Comparison of ENCODE assay signal across 8 cellular contexts in genomic region chr1:206864939-206865671, GRCh38. TPM values are rescaled to one million over a fixed set of nuclear protein-coding genes. Genes with fewer than 3 reads are reported as not detected.
DNase-seq lines count a peak whose midpoint lies in the region; ATAC-seq and TF ChIP-seq lines count a peak whose summit lies in the region.

A gene with protein sequence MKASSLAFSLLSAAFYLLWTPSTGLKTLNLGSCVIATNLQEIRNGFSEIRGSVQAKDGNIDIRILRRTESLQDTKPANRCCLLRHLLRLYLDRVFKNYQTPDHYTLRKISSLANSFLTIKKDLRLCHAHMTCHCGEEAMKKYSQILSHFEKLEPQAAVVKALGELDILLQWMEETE (plus strand): TSS chr1:206865623. CDS start chr1:206865853, 230 bp downstream.

- no peaks in the 10 kb centered on the region for H3K36me3 ChIP-seq in right lobe of liver

- TF ChIP-seq POLR2A in right lobe of liver (IDR thresholded peaks at IDR 0.05), result no peak

- TF ChIP-seq CTCF in choroid plexus epithelial cell (conservative IDR thresholded peaks at IDR 0.05; ENCODE audit: low read depth, low read length) (peak; percentile 99), right lobe of liver (IDR thresholded peaks at IDR 0.05) (peak; percentile 91 to 99 (median 96))

- no peak within 1 kb of the TSS for H3K4me3 ChIP-seq in choroid plexus epithelial cell (ENCODE audit: low read depth, low read length)
- H3K4me3 ChIP-seq in right lobe of liver, result no peak within 1 kb of the TSS

- intact Hi-C loops in right lobe of liver (cut with DNase I), result loop anchor here in 1 of 2 donors (10.0 kb wide), 1 partner anchor 50 kb away; no protein-coding TSS in a partner anchor

- H3K9me3 ChIP-seq in right lobe of liver, result no peaks in the 10 kb centered on the region

- peaks cover 0 to 4% (median 2%) of the 10 kb centered on the region in 4 donors for H3K4me1 ChIP-seq in right lobe of liver

- 30% methylated on average over 14 of the region's 19 CpGs for WGBS in right lobe of liver (ENCODE audit: insufficient coverage, low coverage, low lambda C conversion rate, missing lambda C conversion rate)

- peak within 1 kb of the TSS in 1 of 3 donors; percentile 3 for H3K27ac ChIP-seq in right lobe of liver

- no peaks in the 10 kb centered on the region for H3K27me3 ChIP-seq in right lobe of liver

- ATAC-seq in right lobe of liver (peak; percentile 98 to 100 (median 98)), GM18868 (IDR thresholded peaks at IDR 0.05; ENCODE audit: unreplicated experiment) (no peak)

- peak; percentile 80 for DNase-seq in NCI-H82 (lab: John Stamatoyannopoulos, UW)
- DNase-seq in NCI-H82 treated with DMSO at 0.1 percent for 48 hours (lab: John Stamatoyannopoulos, UW; ENCODE audit: unreplicated experiment), result no peak
- DNase-seq in NCI-H2029 treated with DMSO at 0.1 percent for 48 hours (lab: John Stamatoyannopoulos, UW), result peak; percentile 7
- DNase-seq in activated CD4-positive, alpha-beta T cell treated with anti-CD3 and anti-CD28 coated beads for 24 hours (ENCODE audit: low read depth in 2 of 2), result peak; percentile 82 to 93
- DNase-seq in choroid plexus epithelial cell (ENCODE audit: low read depth), result peak; percentile 88
- peak; percentile 92 to 95 (median 92) for DNase-seq in right lobe of liver
- peak; percentile 54 for DNase-seq in stimulated activated CD8-positive, alpha-beta memory T cell treated with anti-CD3 and anti-CD28 coated beads, Interleukin-12 subunit alpha, Interleukin-12 subunit beta, amount 100 ng/mL, for 24 hours (ENCODE audit: extremely low read depth)

RNA-seq across cellular contexts. Expression of the gene that starts here (rescaled TPM):
- total RNA-seq in right lobe of liver, result not detected

Comparison
In these comparisons a context has a peak if more than half of its experiments do, and no peak if none do; other contexts are left out.
1. Peak in DNase-seq and ATAC-seq in right lobe of liver; RNA of the gene not detected or under 1 TPM.